Comparison of ENCODE assay signal across 2 cellular contexts in genomic region chr19:10936661-10937084, GRCh38.
TF ChIP-seq lines count a peak whose summit lies in the region.

No MANE protein-coding gene starts in this region.

TF ChIP-seq in A549, 52 proteins besides CTCF, POLR2A, EP300 and RAD21 (continued from another document):
- no peak for TF ChIP-seq JUN (IDR thresholded peaks at IDR 0.05)
- no peak for TF ChIP-seq ZFP36 (IDR thresholded peaks at IDR 0.05; ENCODE audit: borderline replicate concordance, partially characterized antibody)

TF ChIP-seq in liver, 16 proteins besides CTCF, POLR2A, EP300 and RAD21 (continued from another document):
- TF ChIP-seq REST (IDR thresholded peaks at IDR 0.05), result no peak
- no peak for TF ChIP-seq HNF4A (conservative IDR thresholded peaks at IDR 0.05)
- TF ChIP-seq SP1 (IDR thresholded peaks at IDR 0.05), result no peak
- no peak for TF ChIP-seq RXRA (IDR thresholded peaks at IDR 0.05)
- no peak for TF ChIP-seq ZBTB33 (IDR thresholded peaks at IDR 0.05)
- TF ChIP-seq FOXA1 (IDR thresholded peaks at IDR 0.05), result no peak
- no peak for TF ChIP-seq YY1 (IDR thresholded peaks at IDR 0.05)
- TF ChIP-seq, protein P1, sequence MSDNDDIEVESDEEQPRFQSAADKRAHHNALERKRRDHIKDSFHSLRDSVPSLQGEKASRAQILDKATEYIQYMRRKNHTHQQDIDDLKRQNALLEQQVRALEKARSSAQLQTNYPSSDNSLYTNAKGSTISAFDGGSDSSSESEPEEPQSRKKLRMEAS (IDR thresholded peaks at IDR 0.05), result no peak
